In genomic region chr6:35706468-35706867, GRCh38 we compare ENCODE assay signal across 1 cellular context.
A peak's percentile ranks its signal among the peaks of the same experiment; 100 is the strongest.
TF ChIP-seq lines count a peak whose summit lies in the region.

No MANE protein-coding gene starts in this region.

TF ChIP-seq in HepG2, 621 proteins besides CTCF, POLR2A, EP300 and RAD21:
- TF ChIP-seq FOXM1 (CRISPR knock-in tag; IDR thresholded peaks at IDR 0.05) (no peak), SMAD3 (CRISPR knock-in tag; IDR thresholded peaks at IDR 0.05) (no peak), ZNF280B (CRISPR knock-in tag; IDR thresholded peaks at IDR 0.05; ENCODE audit: borderline replicate concordance) (no peak), REST (IDR thresholded peaks at IDR 0.05; ENCODE audit: borderline replicate concordance in 1 of 2, low read depth in 1 of 2, low read length in 2 of 2) (no peak), ZNF350 (CRISPR knock-in tag; IDR thresholded peaks at IDR 0.05; ENCODE audit: borderline replicate concordance, low read depth) (no peak), ZBTB42 (CRISPR knock-in tag; IDR thresholded peaks at IDR 0.05) (no peak), CEBPB (IDR thresholded peaks at IDR 0.05; ENCODE audit: borderline replicate concordance, low read depth, low read length) (0 out of 2 replicates have a peak, but pooled peaks have one; percentile 31)
